Comparison of ENCODE assay signal across 1 cellular context in the genomic region with DNA sequence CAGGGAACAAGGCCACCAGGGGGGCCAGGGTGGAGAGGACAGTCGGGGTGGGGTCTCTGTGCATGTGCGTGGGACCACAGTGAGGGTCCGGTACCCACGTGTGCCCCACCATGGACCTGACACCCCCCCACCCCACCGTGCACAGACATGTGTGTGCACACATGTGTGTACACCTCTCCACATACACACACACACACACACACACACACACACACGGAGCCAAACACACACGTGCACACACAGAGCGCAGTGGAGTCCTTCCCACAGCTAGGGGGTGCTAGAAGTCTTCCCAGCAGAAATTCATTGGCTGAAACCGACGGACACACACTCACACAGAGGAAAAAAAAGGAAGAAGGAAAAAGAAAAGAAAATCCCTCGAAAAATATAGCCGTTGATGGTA.
TF ChIP-seq lines count a peak whose summit lies in the region.

No MANE protein-coding gene starts in this region.

TF ChIP-seq in K562, 482 proteins besides CTCF, POLR2A, EP300 and RAD21 (continued from another document and continues in another):
- no peak for TF ChIP-seq ZNF165 (CRISPR knock-in tag; IDR thresholded peaks at IDR 0.05; ENCODE audit: borderline replicate concordance)
- TF ChIP-seq ZFX (CRISPR knock-in tag; IDR thresholded peaks at IDR 0.05) = no peak
- TF ChIP-seq, protein P1, sequence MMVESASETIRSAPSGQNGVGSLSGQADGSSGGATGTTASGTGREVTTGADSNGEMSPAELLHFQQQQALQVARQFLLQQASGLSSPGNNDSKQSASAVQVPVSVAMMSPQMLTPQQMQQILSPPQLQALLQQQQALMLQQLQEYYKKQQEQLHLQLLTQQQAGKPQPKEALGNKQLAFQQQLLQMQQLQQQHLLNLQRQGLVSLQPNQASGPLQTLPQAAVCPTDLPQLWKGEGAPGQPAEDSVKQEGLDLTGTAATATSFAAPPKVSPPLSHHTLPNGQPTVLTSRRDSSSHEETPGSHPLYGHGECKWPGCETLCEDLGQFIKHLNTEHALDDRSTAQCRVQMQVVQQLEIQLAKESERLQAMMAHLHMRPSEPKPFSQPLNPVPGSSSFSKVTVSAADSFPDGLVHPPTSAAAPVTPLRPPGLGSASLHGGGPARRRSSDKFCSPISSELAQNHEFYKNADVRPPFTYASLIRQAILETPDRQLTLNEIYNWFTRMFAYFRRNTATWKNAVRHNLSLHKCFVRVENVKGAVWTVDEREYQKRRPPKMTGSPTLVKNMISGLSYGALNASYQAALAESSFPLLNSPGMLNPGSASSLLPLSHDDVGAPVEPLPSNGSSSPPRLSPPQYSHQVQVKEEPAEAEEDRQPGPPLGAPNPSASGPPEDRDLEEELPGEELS (CRISPR knock-in tag; IDR thresholded peaks at IDR 0.05; ENCODE audit: borderline replicate concordance) = no peak
- TF ChIP-seq, protein P2, sequence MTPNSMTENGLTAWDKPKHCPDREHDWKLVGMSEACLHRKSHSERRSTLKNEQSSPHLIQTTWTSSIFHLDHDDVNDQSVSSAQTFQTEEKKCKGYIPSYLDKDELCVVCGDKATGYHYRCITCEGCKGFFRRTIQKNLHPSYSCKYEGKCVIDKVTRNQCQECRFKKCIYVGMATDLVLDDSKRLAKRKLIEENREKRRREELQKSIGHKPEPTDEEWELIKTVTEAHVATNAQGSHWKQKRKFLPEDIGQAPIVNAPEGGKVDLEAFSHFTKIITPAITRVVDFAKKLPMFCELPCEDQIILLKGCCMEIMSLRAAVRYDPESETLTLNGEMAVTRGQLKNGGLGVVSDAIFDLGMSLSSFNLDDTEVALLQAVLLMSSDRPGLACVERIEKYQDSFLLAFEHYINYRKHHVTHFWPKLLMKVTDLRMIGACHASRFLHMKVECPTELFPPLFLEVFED (CRISPR knock-in tag; conservative IDR thresholded peaks at IDR 0.05) = peak; percentile 89
- no peak for TF ChIP-seq ZNF583 (CRISPR knock-in tag; IDR thresholded peaks at IDR 0.05)
- no peak for TF ChIP-seq ZNF431 (CRISPR knock-in tag; IDR thresholded peaks at IDR 0.05)
- TF ChIP-seq, protein P3, sequence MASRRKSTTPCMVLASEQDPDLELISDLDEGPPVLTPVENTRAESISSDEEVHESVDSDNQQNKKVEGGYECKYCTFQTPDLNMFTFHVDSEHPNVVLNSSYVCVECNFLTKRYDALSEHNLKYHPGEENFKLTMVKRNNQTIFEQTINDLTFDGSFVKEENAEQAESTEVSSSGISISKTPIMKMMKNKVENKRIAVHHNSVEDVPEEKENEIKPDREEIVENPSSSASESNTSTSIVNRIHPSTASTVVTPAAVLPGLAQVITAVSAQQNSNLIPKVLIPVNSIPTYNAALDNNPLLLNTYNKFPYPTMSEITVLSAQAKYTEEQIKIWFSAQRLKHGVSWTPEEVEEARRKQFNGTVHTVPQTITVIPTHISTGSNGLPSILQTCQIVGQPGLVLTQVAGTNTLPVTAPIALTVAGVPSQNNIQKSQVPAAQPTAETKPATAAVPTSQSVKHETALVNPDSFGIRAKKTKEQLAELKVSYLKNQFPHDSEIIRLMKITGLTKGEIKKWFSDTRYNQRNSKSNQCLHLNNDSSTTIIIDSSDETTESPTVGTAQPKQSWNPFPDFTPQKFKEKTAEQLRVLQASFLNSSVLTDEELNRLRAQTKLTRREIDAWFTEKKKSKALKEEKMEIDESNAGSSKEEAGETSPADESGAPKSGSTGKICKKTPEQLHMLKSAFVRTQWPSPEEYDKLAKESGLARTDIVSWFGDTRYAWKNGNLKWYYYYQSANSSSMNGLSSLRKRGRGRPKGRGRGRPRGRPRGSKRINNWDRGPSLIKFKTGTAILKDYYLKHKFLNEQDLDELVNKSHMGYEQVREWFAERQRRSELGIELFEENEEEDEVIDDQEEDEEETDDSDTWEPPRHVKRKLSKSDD (conservative IDR thresholded peaks at IDR 0.05; ENCODE audit: low read length) = no peak
- TF ChIP-seq, protein P4, sequence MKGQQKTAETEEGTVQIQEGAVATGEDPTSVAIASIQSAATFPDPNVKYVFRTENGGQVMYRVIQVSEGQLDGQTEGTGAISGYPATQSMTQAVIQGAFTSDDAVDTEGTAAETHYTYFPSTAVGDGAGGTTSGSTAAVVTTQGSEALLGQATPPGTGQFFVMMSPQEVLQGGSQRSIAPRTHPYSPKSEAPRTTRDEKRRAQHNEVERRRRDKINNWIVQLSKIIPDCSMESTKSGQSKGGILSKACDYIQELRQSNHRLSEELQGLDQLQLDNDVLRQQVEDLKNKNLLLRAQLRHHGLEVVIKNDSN (CRISPR knock-in tag; IDR thresholded peaks at IDR 0.05) = peak; percentile 57
- TF ChIP-seq LCOR (CRISPR knock-in tag; IDR thresholded peaks at IDR 0.05) = no peak
- TF ChIP-seq TEAD4 (IDR thresholded peaks at IDR 0.05; ENCODE audit: low read length) = no peak
- TF ChIP-seq TEAD4 (CRISPR knock-in tag; IDR thresholded peaks at IDR 0.05; ENCODE audit: borderline replicate concordance) = no peak
- TF ChIP-seq ZNF830 (CRISPR knock-in tag; IDR thresholded peaks at IDR 0.05) = no peak
- TF ChIP-seq STAT5A (IDR thresholded peaks at IDR 0.05; ENCODE audit: borderline replicate concordance, low read length) = no peak
- TF ChIP-seq ZBTB7A (IDR thresholded peaks at IDR 0.05; ENCODE audit: borderline replicate concordance, control insufficient read depth, low read depth, low read length) = no peak
- TF ChIP-seq RFX1 (IDR thresholded peaks at IDR 0.05) = no peak
- no peak; the same call in 1 of the 2 replicates for TF ChIP-seq ZC3H8 (IDR thresholded peaks at IDR 0.05)
- TF ChIP-seq ZZZ3 (IDR thresholded peaks at IDR 0.05) = no peak
- no peak for TF ChIP-seq PHTF2 (CRISPR knock-in tag; IDR thresholded peaks at IDR 0.05)
- no peak for TF ChIP-seq ZNF766 (CRISPR knock-in tag; conservative IDR thresholded peaks at IDR 0.05)
- TF ChIP-seq, protein P5, sequence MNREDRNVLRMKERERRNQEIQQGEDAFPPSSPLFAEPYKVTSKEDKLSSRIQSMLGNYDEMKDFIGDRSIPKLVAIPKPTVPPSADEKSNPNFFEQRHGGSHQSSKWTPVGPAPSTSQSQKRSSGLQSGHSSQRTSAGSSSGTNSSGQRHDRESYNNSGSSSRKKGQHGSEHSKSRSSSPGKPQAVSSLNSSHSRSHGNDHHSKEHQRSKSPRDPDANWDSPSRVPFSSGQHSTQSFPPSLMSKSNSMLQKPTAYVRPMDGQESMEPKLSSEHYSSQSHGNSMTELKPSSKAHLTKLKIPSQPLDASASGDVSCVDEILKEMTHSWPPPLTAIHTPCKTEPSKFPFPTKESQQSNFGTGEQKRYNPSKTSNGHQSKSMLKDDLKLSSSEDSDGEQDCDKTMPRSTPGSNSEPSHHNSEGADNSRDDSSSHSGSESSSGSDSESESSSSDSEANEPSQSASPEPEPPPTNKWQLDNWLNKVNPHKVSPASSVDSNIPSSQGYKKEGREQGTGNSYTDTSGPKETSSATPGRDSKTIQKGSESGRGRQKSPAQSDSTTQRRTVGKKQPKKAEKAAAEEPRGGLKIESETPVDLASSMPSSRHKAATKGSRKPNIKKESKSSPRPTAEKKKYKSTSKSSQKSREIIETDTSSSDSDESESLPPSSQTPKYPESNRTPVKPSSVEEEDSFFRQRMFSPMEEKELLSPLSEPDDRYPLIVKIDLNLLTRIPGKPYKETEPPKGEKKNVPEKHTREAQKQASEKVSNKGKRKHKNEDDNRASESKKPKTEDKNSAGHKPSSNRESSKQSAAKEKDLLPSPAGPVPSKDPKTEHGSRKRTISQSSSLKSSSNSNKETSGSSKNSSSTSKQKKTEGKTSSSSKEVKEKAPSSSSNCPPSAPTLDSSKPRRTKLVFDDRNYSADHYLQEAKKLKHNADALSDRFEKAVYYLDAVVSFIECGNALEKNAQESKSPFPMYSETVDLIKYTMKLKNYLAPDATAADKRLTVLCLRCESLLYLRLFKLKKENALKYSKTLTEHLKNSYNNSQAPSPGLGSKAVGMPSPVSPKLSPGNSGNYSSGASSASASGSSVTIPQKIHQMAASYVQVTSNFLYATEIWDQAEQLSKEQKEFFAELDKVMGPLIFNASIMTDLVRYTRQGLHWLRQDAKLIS (CRISPR knock-in tag; IDR thresholded peaks at IDR 0.05) = no peak
- no peak for TF ChIP-seq SREBF1 (IDR thresholded peaks at IDR 0.05; ENCODE audit: borderline replicate concordance, low read depth, low read length)
- no peak for TF ChIP-seq ELF2 (CRISPR knock-in tag; IDR thresholded peaks at IDR 0.05)
- TF ChIP-seq, protein P6, sequence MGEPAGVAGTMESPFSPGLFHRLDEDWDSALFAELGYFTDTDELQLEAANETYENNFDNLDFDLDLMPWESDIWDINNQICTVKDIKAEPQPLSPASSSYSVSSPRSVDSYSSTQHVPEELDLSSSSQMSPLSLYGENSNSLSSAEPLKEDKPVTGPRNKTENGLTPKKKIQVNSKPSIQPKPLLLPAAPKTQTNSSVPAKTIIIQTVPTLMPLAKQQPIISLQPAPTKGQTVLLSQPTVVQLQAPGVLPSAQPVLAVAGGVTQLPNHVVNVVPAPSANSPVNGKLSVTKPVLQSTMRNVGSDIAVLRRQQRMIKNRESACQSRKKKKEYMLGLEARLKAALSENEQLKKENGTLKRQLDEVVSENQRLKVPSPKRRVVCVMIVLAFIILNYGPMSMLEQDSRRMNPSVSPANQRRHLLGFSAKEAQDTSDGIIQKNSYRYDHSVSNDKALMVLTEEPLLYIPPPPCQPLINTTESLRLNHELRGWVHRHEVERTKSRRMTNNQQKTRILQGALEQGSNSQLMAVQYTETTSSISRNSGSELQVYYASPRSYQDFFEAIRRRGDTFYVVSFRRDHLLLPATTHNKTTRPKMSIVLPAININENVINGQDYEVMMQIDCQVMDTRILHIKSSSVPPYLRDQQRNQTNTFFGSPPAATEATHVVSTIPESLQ (CRISPR knock-in tag; IDR thresholded peaks at IDR 0.05) = no peak
- TF ChIP-seq MAZ (CRISPR knock-in tag; conservative IDR thresholded peaks at IDR 0.05 in 1 of 2, IDR thresholded peaks at IDR 0.05 in 1 of 2) = no peak
- no peak for TF ChIP-seq SMAD2 (IDR thresholded peaks at IDR 0.05; ENCODE audit: low read depth, low read length)
- peak; percentile 97 for TF ChIP-seq ARID2 (IDR thresholded peaks at IDR 0.05)
- TF ChIP-seq KAT8 (IDR thresholded peaks at IDR 0.05; ENCODE audit: low read depth) = no peak
- TF ChIP-seq NR2F6 (CRISPR knock-in tag; IDR thresholded peaks at IDR 0.05) = no peak
- no peak for TF ChIP-seq KAT7 (CRISPR knock-in tag; IDR thresholded peaks at IDR 0.05; ENCODE audit: borderline replicate concordance)
- no peak for TF ChIP-seq CREB1 (IDR thresholded peaks at IDR 0.05)
- TF ChIP-seq CREB1 (CRISPR knock-in tag; IDR thresholded peaks at IDR 0.05) = no peak
- TF ChIP-seq PRMT5 (CRISPR knock-in tag; IDR thresholded peaks at IDR 0.05) = no peak
- no peak for TF ChIP-seq NR4A1 (CRISPR knock-in tag; IDR thresholded peaks at IDR 0.05)
- no peak for TF ChIP-seq NR4A1 (tag; IDR thresholded peaks at IDR 0.05)
- TF ChIP-seq CBFB (CRISPR knock-in tag; IDR thresholded peaks at IDR 0.05) = no peak
- TF ChIP-seq ZNF324 (CRISPR knock-in tag; IDR thresholded peaks at IDR 0.05) = no peak
- TF ChIP-seq ZNF780A (CRISPR knock-in tag; IDR thresholded peaks at IDR 0.05) = no peak
- TF ChIP-seq, protein P7, sequence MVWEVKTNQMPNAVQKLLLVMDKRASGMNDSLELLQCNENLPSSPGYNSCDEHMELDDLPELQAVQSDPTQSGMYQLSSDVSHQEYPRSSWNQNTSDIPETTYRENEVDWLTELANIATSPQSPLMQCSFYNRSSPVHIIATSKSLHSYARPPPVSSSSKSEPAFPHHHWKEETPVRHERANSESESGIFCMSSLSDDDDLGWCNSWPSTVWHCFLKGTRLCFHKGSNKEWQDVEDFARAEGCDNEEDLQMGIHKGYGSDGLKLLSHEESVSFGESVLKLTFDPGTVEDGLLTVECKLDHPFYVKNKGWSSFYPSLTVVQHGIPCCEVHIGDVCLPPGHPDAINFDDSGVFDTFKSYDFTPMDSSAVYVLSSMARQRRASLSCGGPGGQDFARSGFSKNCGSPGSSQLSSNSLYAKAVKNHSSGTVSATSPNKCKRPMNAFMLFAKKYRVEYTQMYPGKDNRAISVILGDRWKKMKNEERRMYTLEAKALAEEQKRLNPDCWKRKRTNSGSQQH (CRISPR knock-in tag; IDR thresholded peaks at IDR 0.05) = peak; percentile 46; the same call in 1 of the 2 replicates
- no peak for TF ChIP-seq SLC30A9 (CRISPR knock-in tag; IDR thresholded peaks at IDR 0.05)
- TF ChIP-seq, protein P8, sequence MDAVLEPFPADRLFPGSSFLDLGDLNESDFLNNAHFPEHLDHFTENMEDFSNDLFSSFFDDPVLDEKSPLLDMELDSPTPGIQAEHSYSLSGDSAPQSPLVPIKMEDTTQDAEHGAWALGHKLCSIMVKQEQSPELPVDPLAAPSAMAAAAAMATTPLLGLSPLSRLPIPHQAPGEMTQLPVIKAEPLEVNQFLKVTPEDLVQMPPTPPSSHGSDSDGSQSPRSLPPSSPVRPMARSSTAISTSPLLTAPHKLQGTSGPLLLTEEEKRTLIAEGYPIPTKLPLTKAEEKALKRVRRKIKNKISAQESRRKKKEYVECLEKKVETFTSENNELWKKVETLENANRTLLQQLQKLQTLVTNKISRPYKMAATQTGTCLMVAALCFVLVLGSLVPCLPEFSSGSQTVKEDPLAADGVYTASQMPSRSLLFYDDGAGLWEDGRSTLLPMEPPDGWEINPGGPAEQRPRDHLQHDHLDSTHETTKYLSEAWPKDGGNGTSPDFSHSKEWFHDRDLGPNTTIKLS (IDR thresholded peaks at IDR 0.05; ENCODE audit: borderline replicate concordance, low read depth) = no peak
- no peak for TF ChIP-seq NFE2L1 (tag; IDR thresholded peaks at IDR 0.05; ENCODE audit: borderline replicate concordance, low read depth)
- TF ChIP-seq TBP (optimal IDR thresholded peaks at IDR 0.05; ENCODE audit: low read depth, low read length) = no peak
- no peak for TF ChIP-seq CEBPG (CRISPR knock-in tag; IDR thresholded peaks at IDR 0.05)
- no peak for TF ChIP-seq CEBPG (tag; conservative IDR thresholded peaks at IDR 0.05 in 1 of 2, IDR thresholded peaks at IDR 0.05 in 1 of 2)
- TF ChIP-seq MYNN (IDR thresholded peaks at IDR 0.05) = no peak
- no peak for TF ChIP-seq MYNN (CRISPR knock-in tag; IDR thresholded peaks at IDR 0.05)
- no peak for TF ChIP-seq NUFIP1 (IDR thresholded peaks at IDR 0.05; ENCODE audit: partially characterized antibody)
- TF ChIP-seq BCOR (IDR thresholded peaks at IDR 0.05) = peak; percentile 27; the same call in 1 of the 2 replicates
- no peak for TF ChIP-seq RNF2 (IDR thresholded peaks at IDR 0.05)
- TF ChIP-seq, protein P9, sequence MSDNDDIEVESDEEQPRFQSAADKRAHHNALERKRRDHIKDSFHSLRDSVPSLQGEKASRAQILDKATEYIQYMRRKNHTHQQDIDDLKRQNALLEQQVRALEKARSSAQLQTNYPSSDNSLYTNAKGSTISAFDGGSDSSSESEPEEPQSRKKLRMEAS (CRISPR knock-in tag; IDR thresholded peaks at IDR 0.05) = peak; percentile 48; the same call in 1 of the 2 replicates
- no peak for TF ChIP-seq TARDBP (IDR thresholded peaks at IDR 0.05)
- TF ChIP-seq ZNF232 (CRISPR knock-in tag; IDR thresholded peaks at IDR 0.05) = no peak
- TF ChIP-seq CSDE1 (IDR thresholded peaks at IDR 0.05) = no peak
- no peak for TF ChIP-seq RHOXF2B (CRISPR knock-in tag; conservative IDR thresholded peaks at IDR 0.05)
- TF ChIP-seq, protein P10, sequence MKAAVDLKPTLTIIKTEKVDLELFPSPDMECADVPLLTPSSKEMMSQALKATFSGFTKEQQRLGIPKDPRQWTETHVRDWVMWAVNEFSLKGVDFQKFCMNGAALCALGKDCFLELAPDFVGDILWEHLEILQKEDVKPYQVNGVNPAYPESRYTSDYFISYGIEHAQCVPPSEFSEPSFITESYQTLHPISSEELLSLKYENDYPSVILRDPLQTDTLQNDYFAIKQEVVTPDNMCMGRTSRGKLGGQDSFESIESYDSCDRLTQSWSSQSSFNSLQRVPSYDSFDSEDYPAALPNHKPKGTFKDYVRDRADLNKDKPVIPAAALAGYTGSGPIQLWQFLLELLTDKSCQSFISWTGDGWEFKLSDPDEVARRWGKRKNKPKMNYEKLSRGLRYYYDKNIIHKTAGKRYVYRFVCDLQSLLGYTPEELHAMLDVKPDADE (conservative IDR thresholded peaks at IDR 0.05; ENCODE audit: control insufficient read depth, low read depth, low read length) = no peak
- no peak for TF ChIP-seq HDAC8 (tag; IDR thresholded peaks at IDR 0.05)
